ENCODE assay signal across 8 cellular contexts in the genomic region with DNA sequence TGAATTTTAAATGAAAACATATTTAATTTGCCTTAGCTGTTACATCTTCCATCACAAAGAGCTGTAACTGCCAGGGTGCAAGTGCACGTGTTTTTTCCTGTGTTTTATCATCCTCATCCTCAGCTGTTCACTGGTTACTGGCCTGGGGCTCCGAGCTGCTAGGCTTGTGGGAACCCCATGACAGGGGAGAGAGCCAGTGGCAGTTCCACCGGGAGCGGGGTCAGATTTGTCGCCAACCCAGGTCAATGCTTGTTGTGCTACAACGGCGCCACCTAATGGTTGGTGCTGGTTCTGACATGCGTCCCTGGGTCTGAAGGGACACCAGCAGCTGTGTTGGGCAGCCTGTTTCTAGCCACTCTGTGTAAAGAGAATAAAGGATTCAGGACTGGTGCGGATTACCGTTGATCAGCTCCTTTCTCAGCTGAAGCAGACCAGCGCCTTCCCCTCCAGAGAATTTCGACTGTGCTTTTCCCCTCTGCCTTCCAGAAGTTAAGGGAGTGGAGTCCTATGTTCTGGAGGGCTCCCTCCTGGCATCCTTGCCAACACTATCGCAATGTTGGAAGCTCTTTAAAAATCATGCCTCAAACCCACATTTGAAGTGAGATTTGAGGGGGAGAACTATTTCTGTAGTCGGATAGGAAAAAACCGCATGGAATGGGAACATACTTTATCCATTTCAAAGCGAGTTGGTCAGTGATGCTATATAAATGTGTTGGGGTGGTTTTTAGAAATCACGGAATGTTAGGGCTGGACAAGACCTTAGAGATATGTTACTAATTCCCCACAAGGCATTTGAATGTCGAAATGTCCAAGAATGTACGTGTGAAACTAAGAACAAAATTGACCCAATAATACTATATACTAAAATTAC. TPM values are rescaled to one million over a fixed set of nuclear protein-coding genes. Genes with fewer than 3 reads are reported as not detected.
A peak's percentile ranks its signal among the peaks of the same experiment; 100 is the strongest.
DNase-seq lines count a peak whose midpoint lies in the region; ATAC-seq and TF ChIP-seq lines count a peak whose summit lies in the region.

No MANE protein-coding gene starts in this region.

- no peak overlapping the region for H3K18ac ChIP-seq in H9 (ENCODE audit: insufficient read length, low read depth, low read length)

- CTCF ChIA-PET in SK-N-SH (lab: Yijun Ruan, JAX): interaction anchor here (0.6 to 7.0 kb wide), 89 partner anchors 9 to 420 kb away, joined by 3 to 158 read pairs (median 5); a partner anchor contains a TSS
- CTCF ChIA-PET in activated naive CD4-positive, alpha-beta T cell treated with anti-CD3 and anti-CD28 coated beads, Interleukin-2, amount 10 ng/mL, durations not matched to agents 7 days and 5 days (lab: Charles Lee): interaction anchor here (0.6 to 10.2 kb wide), 50 partner anchors 9 to 873 kb away, joined by 3 to 213 read pairs (median 5); a partner anchor contains a TSS

- no peak overlapping the region for H2BK15ac ChIP-seq in H9 (ENCODE audit: low read depth, low read length)

- H3F3A ChIP-seq in SK-N-SH (replicated peaks; ENCODE audit: insufficient read depth): no peaks in the 10 kb centered on the region

- no peak overlapping the region for H3K4me2 ChIP-seq in H9 (ENCODE audit: insufficient read depth, insufficient read length, low read length)
- peak overlapping the region; percentile 33; the same call in 1 of the 2 replicates for H3K4me2 ChIP-seq in SK-N-SH

- H3K9me3 ChIP-seq in H9 (ENCODE audit: control insufficient read depth, low read depth, low read length): no peaks in the 10 kb centered on the region
- H3K9me3 ChIP-seq in SK-N-SH: no peaks in the 10 kb centered on the region
- no peaks in the 10 kb centered on the region for H3K9me3 ChIP-seq in upper lobe of right lung

- H2AFZ ChIP-seq in H9 (ENCODE audit: low read length) (peak overlapping the region; percentile 58), SK-N-SH (ENCODE audit: low read depth) (peak overlapping the region; percentile 76; the same call in 1 of the 2 replicates)

- H4K5ac ChIP-seq in H9 (ENCODE audit: insufficient read length, low read depth, low read length): no peak overlapping the region

- no peaks in the 10 kb centered on the region for H3K27me3 Mint-ChIP-seq in H9 (ENCODE audit: low read depth)
- no peaks in the 10 kb centered on the region for H3K27me3 Mint-ChIP-seq in activated naive CD4-positive, alpha-beta T cell treated with anti-CD3 and anti-CD28 coated beads, Interleukin-2, amount 10 ng/mL, durations not matched to agents 7 days and 5 days
- peaks cover 36% of the 10 kb centered on the region for H3K27me3 Mint-ChIP-seq in progenitor cell of endocrine pancreas

- no CpG with 5 or more reads among the region's 19 CpGs for WGBS in H9 (ENCODE audit: extremely low coverage, insufficient read length, low lambda C conversion rate)
- 27% methylated on average over 17 of the region's 19 CpGs for WGBS in SK-N-SH (ENCODE audit: low lambda C conversion rate)

- H3K36me3 Mint-ChIP-seq in H9 (ENCODE audit: insufficient read depth in 1 of 3, low read depth in 3 of 3) (no peaks in the 10 kb centered on the region), progenitor cell of endocrine pancreas (ENCODE audit: insufficient read depth) (no peaks in the 10 kb centered on the region)
- H3K36me3 Mint-ChIP-seq in activated naive CD4-positive, alpha-beta T cell treated with anti-CD3 and anti-CD28 coated beads, Interleukin-2, amount 10 ng/mL, durations not matched to agents 7 days and 5 days: no peaks in the 10 kb centered on the region

- H2BK120ac ChIP-seq in H9 (ENCODE audit: low read depth, low read length, poor library complexity, severe bottlenecking): no peak overlapping the region

- H3K27ac ChIP-seq in H9 (ENCODE audit: insufficient read length, low read depth, low read length): no peak overlapping the region
- no peak overlapping the region for H3K27ac ChIP-seq in SK-N-SH (ENCODE audit: low read depth in 2 of 2, low read length in 1 of 2)
- H3K27ac ChIP-seq in upper lobe of right lung: no peak overlapping the region

- H3K27ac Mint-ChIP-seq in H9 (peak overlapping the region in 2 of 3 experiments; percentile 55 to 77; a peak in 2 of 7 replicates), progenitor cell of endocrine pancreas (no peak overlapping the region)
- H3K27ac Mint-ChIP-seq in activated naive CD4-positive, alpha-beta T cell treated with anti-CD3 and anti-CD28 coated beads, Interleukin-2, amount 10 ng/mL, durations not matched to agents 7 days and 5 days: no peak overlapping the region

- no peak overlapping the region for H2BK20ac ChIP-seq in H9 (ENCODE audit: low read depth, low read length, poor library complexity, severe bottlenecking)

- H3K4ac ChIP-seq in H9 (ENCODE audit: low read depth, low read length): no peak overlapping the region

- DNase-seq in GDM1 (lab: John Stamatoyannopoulos, UW) (peak; percentile 79), H9 (peak; percentile 96), NAMALWA (ENCODE audit: low spot score) (peak; percentile 90), SK-N-SH (peak; percentile 92), Right ventricle myocardium inferior (ENCODE audit: missing footprints) (peak; percentile 93), progenitor cell of endocrine pancreas (ENCODE audit: low spot score, unreplicated experiment) (peak; percentile 93), upper lobe of right lung (peak; percentile 92)
- DNase-seq in activated naive CD4-positive, alpha-beta T cell treated with anti-CD3 and anti-CD28 coated beads, Interleukin-2, amount 10 ng/mL, durations not matched to agents 7 days and 5 days: peak; percentile 93

- H2AK5ac ChIP-seq in H9 (ENCODE audit: insufficient read length, low read length): no peak overlapping the region

- no peak overlapping the region for H3K56ac ChIP-seq in H9 (ENCODE audit: insufficient read length, low read depth, low read length)

- no peak overlapping the region for H3K9ac ChIP-seq in H9 (ENCODE audit: extremely low read depth, insufficient read length, low read length)
- no peak overlapping the region for H3K9ac ChIP-seq in SK-N-SH

- H3K4me3 Mint-ChIP-seq in H9 (no peak overlapping the region), progenitor cell of endocrine pancreas (ENCODE audit: low read depth) (no peak overlapping the region)
- peak overlapping the region; percentile 37 for H3K4me3 Mint-ChIP-seq in activated naive CD4-positive, alpha-beta T cell treated with anti-CD3 and anti-CD28 coated beads, Interleukin-2, amount 10 ng/mL, durations not matched to agents 7 days and 5 days

- no peak for TF ChIP-seq EP300 in SK-N-SH (IDR thresholded peaks at IDR 0.05; ENCODE audit: borderline replicate concordance in 1 of 2, low read depth in 1 of 2, low read length in 1 of 2)

- POLR2A ChIA-PET in SK-N-SH (lab: Yijun Ruan, JAX): interaction anchor here (1.3 kb wide), 1 partner anchor 115 kb away, joined by 4 read pairs; a partner anchor contains a TSS

- TF ChIP-seq CTCF in H9 (conservative IDR thresholded peaks at IDR 0.05) (peak; percentile 96), SK-N-SH (IDR thresholded peaks at IDR 0.05) (peak; percentile 85), progenitor cell of endocrine pancreas (IDR thresholded peaks at IDR 0.05; ENCODE audit: unreplicated experiment) (peak; percentile 96), upper lobe of right lung (IDR thresholded peaks at IDR 0.05) (peak; percentile 94)

- no peaks in the 10 kb centered on the region for H4K20me1 ChIP-seq in H9 (ENCODE audit: control insufficient read depth, insufficient read depth, insufficient read length)
- no peaks in the 10 kb centered on the region for H4K20me1 ChIP-seq in SK-N-SH (ENCODE audit: insufficient read depth)

- H3K9me3 Mint-ChIP-seq in H9 (no peaks in the 10 kb centered on the region), progenitor cell of endocrine pancreas (ENCODE audit: low read depth) (no peaks in the 10 kb centered on the region)
- no peaks in the 10 kb centered on the region for H3K9me3 Mint-ChIP-seq in activated naive CD4-positive, alpha-beta T cell treated with anti-CD3 and anti-CD28 coated beads, Interleukin-2, amount 10 ng/mL, durations not matched to agents 7 days and 5 days

- intact Hi-C loops in Right ventricle myocardium inferior (cut with DNase I) (loop anchor here (1.0 to 2.0 kb wide), 2 partner anchors 350 to 403 kb away; no protein-coding TSS in a partner anchor), upper lobe of right lung (cut with DNase I) (loop anchor here (5.0 to 10.0 kb wide), 2 partner anchors 355 to 397 kb away; no protein-coding TSS in a partner anchor)

- no peak overlapping the region for H2BK5ac ChIP-seq in H9 (ENCODE audit: insufficient read length, low read length)

- no peak overlapping the region for H4K91ac ChIP-seq in H9 (ENCODE audit: insufficient read length, low read depth, low read length)

- no peaks in the 10 kb centered on the region for H3K79me1 ChIP-seq in H9 (ENCODE audit: insufficient read depth, low read depth, low read length, poor library complexity, severe bottlenecking)

- H3K4me3 ChIP-seq in SK-N-SH (ENCODE audit: low read depth in 2 of 2, low read length in 1 of 2) (peak overlapping the region; percentile 7 to 50; a peak in 2 of 4 replicates), upper lobe of right lung (no peak overlapping the region)

- no peaks in the 10 kb centered on the region for H3K4me1 ChIP-seq in H9 (ENCODE audit: insufficient read depth, low read length)
- peaks cover 0 to 2% of the 10 kb centered on the region in 2 experiments; a peak in 1 of 4 replicates for H3K4me1 ChIP-seq in SK-N-SH (ENCODE audit: control insufficient read depth in 1 of 2, insufficient read depth in 2 of 2, low read depth in 1 of 2, low read length in 1 of 2)
- peaks cover 3% of the 10 kb centered on the region for H3K4me1 ChIP-seq in upper lobe of right lung

- H2BK12ac ChIP-seq in H9 (ENCODE audit: insufficient read length, low read depth, low read length): no peak overlapping the region

- ATAC-seq in Right ventricle myocardium inferior (peak; percentile 92), upper lobe of right lung (peak; percentile 98)

- peaks cover 4 to 6% of the 10 kb centered on the region in 2 experiments; a peak in 2 of 4 replicates for H3K4me1 Mint-ChIP-seq in H9
- peaks cover 22% of the 10 kb centered on the region for H3K4me1 Mint-ChIP-seq in activated naive CD4-positive, alpha-beta T cell treated with anti-CD3 and anti-CD28 coated beads, Interleukin-2, amount 10 ng/mL, durations not matched to agents 7 days and 5 days
- no peaks in the 10 kb centered on the region for H3K4me1 Mint-ChIP-seq in progenitor cell of endocrine pancreas (ENCODE audit: low read depth)

- peak; percentile 99 for TF ChIP-seq RAD21 in SK-N-SH (IDR thresholded peaks at IDR 0.05; ENCODE audit: low read length)

- no peak overlapping the region for H3K23ac ChIP-seq in H9 (ENCODE audit: insufficient read length, low read depth, low read length)

- H4K8ac ChIP-seq in H9 (replicated peaks; ENCODE audit: insufficient read length, low read depth, low read length): no peak overlapping the region

- H3K79me2 ChIP-seq in H9 (ENCODE audit: insufficient read depth, low read length): no peaks in the 10 kb centered on the region
- H3K79me2 ChIP-seq in SK-N-SH (ENCODE audit: insufficient read depth): no peaks in the 10 kb centered on the region

- no peaks in the 10 kb centered on the region for H3K9me2 ChIP-seq in SK-N-SH

- H3K23me2 ChIP-seq in H9 (ENCODE audit: insufficient read length, low read depth, low read length, poor library complexity, severe bottlenecking): no peaks in the 10 kb centered on the region

- H3K27me3 ChIP-seq in H9 (ENCODE audit: insufficient read depth, low read length): no peaks in the 10 kb centered on the region
- H3K27me3 ChIP-seq in SK-N-SH (ENCODE audit: insufficient read depth): no peaks in the 10 kb centered on the region
- no peaks in the 10 kb centered on the region for H3K27me3 ChIP-seq in upper lobe of right lung

- no peak overlapping the region for H3T11ph ChIP-seq in H9 (ENCODE audit: low read length)

- H3K36me3 ChIP-seq in SK-N-SH (replicated peaks in 1 of 2; ENCODE audit: control insufficient read depth in 1 of 2, insufficient read depth in 2 of 2, low read length in 1 of 2) (no peaks in the 10 kb centered on the region), upper lobe of right lung (no peaks in the 10 kb centered on the region)

- no peak overlapping the region for H3K14ac ChIP-seq in H9 (ENCODE audit: insufficient read depth, low read length)

RNA-seq across cellular contexts. Expression of a gene that starts 32.1 kb away (rescaled TPM):
- total RNA-seq in H9 (2021) (0.77 and 1.5 TPM in 2 replicates), Right ventricle myocardium inferior (not detected), progenitor cell of endocrine pancreas (2.7 and 3.6 TPM in 2 replicates), upper lobe of right lung (2.5 TPM)
- not detected in 2 replicates for polyA plus RNA-seq in SK-N-SH (2012; rRNA removed)
- polyA plus RNA-seq in SK-N-SH (2012; cell fraction: cytosol; rRNA removed): not detected in 2 replicates
- 0.11 and 0.38 TPM in 2 replicates for polyA plus RNA-seq in SK-N-SH (2012; cell fraction: nucleus; rRNA removed)

RNA-seq across cellular contexts. Expression of a gene that starts 52.7 kb away (rescaled TPM):
- total RNA-seq in H9 (2021) (0.07 and 0.15 TPM in 2 replicates), Right ventricle myocardium inferior (0.51 TPM), progenitor cell of endocrine pancreas (0.48 and 0.71 TPM in 2 replicates), upper lobe of right lung (2.1 TPM)
- 0.03 and 0.05 TPM in 2 replicates for polyA plus RNA-seq in SK-N-SH (2012; rRNA removed)
- 0.01 TPM in 2 replicates for polyA plus RNA-seq in SK-N-SH (2012; cell fraction: cytosol; rRNA removed)
- 0.41 and 0.43 TPM in 2 replicates for polyA plus RNA-seq in SK-N-SH (2012; cell fraction: nucleus; rRNA removed)

Comparison
In these comparisons a context has a peak if more than half of its experiments do, and no peak if none do; other contexts are left out.
1. H3K27ac Mint-ChIP-seq: peak in H9 (2 of 3); none in activated naive CD4-positive, alpha-beta T cell treated with anti-CD3 and anti-CD28 coated beads, Interleukin-2, amount 10 ng/mL, durations not matched to agents 7 days and 5 days (single experiment) and progenitor cell of endocrine pancreas (single experiment).
2. Peak in every context shown above with its lines, with median percentiles within 50 percentile points of each other: DNase-seq and CTCF ChIP-seq.